ENCODE assay signal across 1 cellular context in genomic region chr4:5036239-5036638, GRCh38.
TF ChIP-seq lines count a peak whose summit lies in the region.

No MANE protein-coding gene starts in this region.

TF ChIP-seq in GM12878, 131 proteins besides CTCF, POLR2A, EP300 and RAD21 (continued from another document):
- TF ChIP-seq SKIL (IDR thresholded peaks at IDR 0.05; ENCODE audit: low read depth, poor library complexity, severe bottlenecking), result no peak
- TF ChIP-seq BCL11A (IDR thresholded peaks at IDR 0.05; ENCODE audit: low read depth, low read length), result no peak
- TF ChIP-seq ZNF592 (IDR thresholded peaks at IDR 0.05), result no peak
- no peak for TF ChIP-seq KDM1A (IDR thresholded peaks at IDR 0.05; ENCODE audit: borderline replicate concordance)
